Comparison of ENCODE assay signal across 19 cellular contexts in genomic region chr7:64101943-64102655, GRCh38. TPM values are rescaled to one million over a fixed set of nuclear protein-coding genes. Genes with fewer than 3 reads are reported as not detected.
DNase-seq lines count a peak whose midpoint lies in the region; ATAC-seq, FAIRE-seq and TF ChIP-seq lines count a peak whose summit lies in the region.
"Had no signal": no experiment of that assay in that cellular context is flagged by ENCODE, and none has a peak within 500 bp of the region (broad histone marks: within the 10 kb centered on the region; RNA-seq: fewer than 3 reads in every experiment).

No MANE protein-coding gene starts in this region.

- H3K4me3 Mint-ChIP-seq in type B pancreatic cell, result no peak overlapping the region
- H3K4me3 Mint-ChIP-seq: CD4-positive, alpha-beta memory T cell; GM23338 had no signal

- H2AFZ ChIP-seq in HepG2 (ENCODE audit: low read length), result no peak overlapping the region
- H2AFZ ChIP-seq: GM23338 had no signal

- H3K79me2 ChIP-seq in HepG2 (ENCODE audit: insufficient read depth, low read length), result no peaks in the 10 kb centered on the region

- ATAC-seq in esophagus mucosa (peak; percentile 35), HepG2 (no peak)
- ATAC-seq: A549, GM12878, GM23338 had no signal

- no peaks in the 10 kb centered on the region for H3K27me3 Mint-ChIP-seq in type B pancreatic cell
- H3K27me3 Mint-ChIP-seq: CD4-positive, alpha-beta memory T cell had no signal

- 87% methylated on average over 13 of the region's 13 CpGs for WGBS in sigmoid colon, 2 donors
- WGBS in HepG2 (ENCODE audit: low lambda C conversion rate), result 40% methylated on average over 1 of the region's 13 CpGs

- H4K20me1 ChIP-seq in HepG2 (ENCODE audit: insufficient read depth, low read length), result no peaks in the 10 kb centered on the region

- H3K4me1 ChIP-seq in sigmoid colon (no peaks in the 10 kb centered on the region), HepG2 (ENCODE audit: insufficient read depth, low read length) (no peaks in the 10 kb centered on the region)
- H3K4me1 ChIP-seq: A549, BE2C, HAP-1 had no signal

- no peak overlapping the region for H3K27ac ChIP-seq in sigmoid colon
- H3K27ac ChIP-seq in HepG2 (ENCODE audit: extremely low read length, insufficient read depth, low read length), result no peak overlapping the region
- H3K27ac ChIP-seq: A549, C4-2B had no signal

- H3K27me3 ChIP-seq in sigmoid colon (no peaks in the 10 kb centered on the region), HepG2 (ENCODE audit: control insufficient read depth in 1 of 2, insufficient read depth in 2 of 2, low read length in 2 of 2) (no peaks in the 10 kb centered on the region)
- H3K27me3 ChIP-seq: BE2C had no signal

- no peaks in the 10 kb centered on the region for H3K4me1 Mint-ChIP-seq in type B pancreatic cell (ENCODE audit: unreplicated experiment)
- H3K4me1 Mint-ChIP-seq: CD4-positive, alpha-beta memory T cell; GM23338 had no signal

- H3K9ac ChIP-seq in HepG2 (ENCODE audit: insufficient read depth, low read depth, low read length), result no peak overlapping the region

- H3K9me3 ChIP-seq in sigmoid colon, result peaks cover 10 to 40% (median 15%) of the 10 kb centered on the region in 4 donors
- H3K9me3 ChIP-seq in HepG2 (ENCODE audit: low read length), result peaks cover 20% of the 10 kb centered on the region; the same call in 1 of the 2 replicates
- H3K9me3 ChIP-seq: BE2C, HAP-1 had no signal

- H3K27ac Mint-ChIP-seq in type B pancreatic cell, result no peak overlapping the region
- H3K27ac Mint-ChIP-seq: CD4-positive, alpha-beta memory T cell; GM23338 had no signal

- no peak overlapping the region for H3K4me3 ChIP-seq in sigmoid colon
- H3K4me3 ChIP-seq in HepG2 (replicated peaks in 1 of 3; ENCODE audit: insufficient read depth in 1 of 3, low read depth in 2 of 3, low read length in 3 of 3), result no peak overlapping the region
- H3K4me3 ChIP-seq: A549, GM12878, GM23338, HAP-1 had no signal

- DNase-seq in brain pericyte (ENCODE audit: low read depth, low spot score), result peak; percentile 5
- peak; percentile 52 for DNase-seq in sigmoid colon
- peak; percentile 63 for DNase-seq in type B pancreatic cell (ENCODE audit: extremely low spot score, unreplicated experiment)
- DNase-seq in NCI-H2171 (lab: John Stamatoyannopoulos, UW), result no peak
- no peak for DNase-seq in NCI-H526 (lab: John Stamatoyannopoulos, UW)
- DNase-seq in HepG2 (ENCODE audit: low spot score), result no peak
- DNase-seq: BE2C; CD4-positive, alpha-beta memory T cell; DMS79 had no signal

- TF ChIP-seq CTCF in sigmoid colon (IDR thresholded peaks at IDR 0.05) (no peak), type B pancreatic cell (conservative IDR thresholded peaks at IDR 0.05) (no peak), HepG2 (CRISPR knock-in tag; IDR thresholded peaks at IDR 0.05) (no peak)

- CTCF ChIA-PET in HepG2 (lab: Yijun Ruan, JAX; ENCODE audit: low intra/inter-chr PET ratio, low total read pairs), result no interaction called here

- no peak for TF ChIP-seq RAD21 in HepG2 (CRISPR knock-in tag; IDR thresholded peaks at IDR 0.05)

- POLR2A ChIA-PET in HepG2 (lab: Yijun Ruan, JAX), result no interaction called here

- TF ChIP-seq EP300 in sigmoid colon (IDR thresholded peaks at IDR 0.05) (no peak), HepG2 (IDR thresholded peaks at IDR 0.05; ENCODE audit: low read depth in 2 of 2, low read length in 2 of 2) (no peak), HepG2 (CRISPR knock-in tag; IDR thresholded peaks at IDR 0.05; ENCODE audit: borderline replicate concordance) (no peak)

- in situ Hi-C loops in HepG2 (cut with HindIII; ENCODE audit: extremely low pct_ligation_motif_present, low pct_unique_long_range_greater_than_20kb), result no loop called here

- intact Hi-C loops in sigmoid colon (cut with DNase I) (no loop called here), HepG2 (cut with micrococcal nuclease; ENCODE audit: unreplicated experiment) (no loop called here)

- H3K36me3 ChIP-seq in sigmoid colon, result no peaks in the 10 kb centered on the region
- no peaks in the 10 kb centered on the region for H3K36me3 ChIP-seq in HepG2 (replicated peaks in 1 of 2; ENCODE audit: control insufficient read depth in 1 of 2, insufficient read depth in 2 of 2, low read length in 2 of 2)
- H3K36me3 ChIP-seq: BE2C, HAP-1 had no signal

- FAIRE-seq in HepG2 (lab: Jason Lieb, UNC), result no peak
- FAIRE-seq: A549, GM12878, GM18507 had no signal

- BruUV-seq in HepG2 (replicated peaks; lab: Mats Ljungman, UMichigan), result no TSS peak

- H3K9me3 Mint-ChIP-seq in type B pancreatic cell, result no peaks in the 10 kb centered on the region

- TF ChIP-seq POLR2A in sigmoid colon (IDR thresholded peaks at IDR 0.05) (no peak), HepG2 (IDR thresholded peaks at IDR 0.05; ENCODE audit: insufficient read depth in 1 of 2, low read depth in 2 of 2, low read length in 2 of 2) (no peak)

- H3K4me2 ChIP-seq in HepG2 (ENCODE audit: low read depth, low read length), result no peak overlapping the region
- H3K4me2 ChIP-seq: A549, GM23338 had no signal

- no peaks in the 10 kb centered on the region for H3K36me3 Mint-ChIP-seq in type B pancreatic cell
- H3K36me3 Mint-ChIP-seq: CD4-positive, alpha-beta memory T cell had no signal

TF ChIP-seq in HepG2, 621 proteins besides CTCF, POLR2A, EP300 and RAD21 (continues in another document):
- TF ChIP-seq HDAC1 (CRISPR knock-in tag; IDR thresholded peaks at IDR 0.05), result no peak
- no peak for TF ChIP-seq HDAC6 (IDR thresholded peaks at IDR 0.05; ENCODE audit: low read depth, low read length)
- TF ChIP-seq KMT2A (CRISPR knock-in tag; IDR thresholded peaks at IDR 0.05), result no peak
- TF ChIP-seq NRL (CRISPR knock-in tag; IDR thresholded peaks at IDR 0.05; ENCODE audit: borderline replicate concordance), result no peak
- no peak for TF ChIP-seq ZNF441 (CRISPR knock-in tag; IDR thresholded peaks at IDR 0.05; ENCODE audit: borderline replicate concordance)
- no peak for TF ChIP-seq NFKB2 (CRISPR knock-in tag; IDR thresholded peaks at IDR 0.05; ENCODE audit: borderline replicate concordance)
- TF ChIP-seq USF2 (IDR thresholded peaks at IDR 0.05; ENCODE audit: low read depth, low read length), result no peak
- no peak for TF ChIP-seq USF2 (CRISPR knock-in tag; IDR thresholded peaks at IDR 0.05; ENCODE audit: borderline replicate concordance)
- TF ChIP-seq FIP1L1 (IDR thresholded peaks at IDR 0.05; ENCODE audit: borderline replicate concordance, insufficient read depth, low read depth, low read length), result no peak
- no peak for TF ChIP-seq LCORL (IDR thresholded peaks at IDR 0.05)
- no peak for TF ChIP-seq LCORL (CRISPR knock-in tag; IDR thresholded peaks at IDR 0.05)
- TF ChIP-seq GLI4 (CRISPR knock-in tag; IDR thresholded peaks at IDR 0.05; ENCODE audit: borderline replicate concordance), result no peak
- TF ChIP-seq SRF (IDR thresholded peaks at IDR 0.05; ENCODE audit: low read depth, low read length), result no peak

RNA-seq across cellular contexts. Expression of gene ZNF727, which starts 56.9 kb away (rescaled TPM):
- total RNA-seq in esophagus mucosa, result 0.48 TPM
- 1 to 10 TPM; 1.8 to 8.6 (median 3.8) TPM for total RNA-seq in sigmoid colon
- polyA plus RNA-seq in sigmoid colon, result under 1 TPM in 2 of 3 donors, not detected in 1; 0.06 to 0.60 TPM
- not detected in 2 replicates for total RNA-seq in type B pancreatic cell (ENCODE audit: low replicate concordance)
- not detected in 2 replicates for total RNA-seq in HepG2 (2016; rRNA removed; fragmentation: Illumina TruSeq; extraction: Trizol)
- total RNA-seq in HepG2 (2016; cell fraction: cytosol; rRNA removed; fragmentation: Illumina TruSeq; extraction: Trizol; ENCODE audit: low read depth), result not detected in 2 replicates
- not detected in 2 replicates for total RNA-seq in HepG2 (2016; cell fraction: insoluble cytoplasmic fraction; rRNA removed; fragmentation: Illumina TruSeq; extraction: Trizol)
- not detected in 2 replicates for total RNA-seq in HepG2 (2016; cell fraction: membrane; rRNA removed; fragmentation: Illumina TruSeq; extraction: Trizol)
- not detected in 2 replicates for total RNA-seq in HepG2 (2016; cell fraction: nucleus; rRNA removed; fragmentation: Illumina TruSeq; extraction: Trizol)
- polyA plus RNA-seq in HepG2 (2011; rRNA removed), result not detected in 2 replicates
- polyA plus RNA-seq in HepG2 (2011; cell fraction: cytosol; rRNA removed), result not detected in 2 replicates
- polyA plus RNA-seq in HepG2 (2011; cell fraction: nucleus; rRNA removed), result not detected in 2 replicates
- polyA plus RNA-seq in HepG2 (2012), result not detected in 2 replicates
- polyA plus RNA-seq in HepG2 (2016; cell fraction: cytosol; fragmentation: Illumina TruSeq; extraction: Trizol; ENCODE audit: low read depth), result not detected in 2 replicates
- not detected in 2 replicates for polyA plus RNA-seq in HepG2 (2016; cell fraction: insoluble cytoplasmic fraction; fragmentation: Illumina TruSeq; extraction: Trizol; ENCODE audit: low read depth)
- polyA plus RNA-seq in HepG2 (2016; cell fraction: membrane; fragmentation: Illumina TruSeq; extraction: Trizol; ENCODE audit: low read depth), result not detected in 2 replicates
- polyA plus RNA-seq in HepG2 (2016; cell fraction: nucleus; fragmentation: Illumina TruSeq; extraction: Trizol; ENCODE audit: insufficient read depth, low read depth), result not detected in 2 replicates
- polyA minus RNA-seq in HepG2 (2011; rRNA and poly(A)+ RNA removed; ENCODE audit: low replicate concordance), result not detected in 2 replicates
- not detected in 2 replicates for polyA minus RNA-seq in HepG2 (2011; cell fraction: cytosol; rRNA and poly(A)+ RNA removed)
- not detected in 2 replicates for polyA minus RNA-seq in HepG2 (2011; cell fraction: nucleus; rRNA and poly(A)+ RNA removed)
- total RNA-seq: G401, GM12878, GM23338, HT-29 had no signal
- polyA plus RNA-seq: A549; AG04450; CD4-positive, alpha-beta memory T cell; GM12878; GM23338 had no signal

Comparison
In these comparisons a context has a peak if more than half of its experiments do, and no peak if none do; other contexts are left out.
1. DNase-seq: peak in brain pericyte (single experiment), sigmoid colon (single experiment) and type B pancreatic cell (single experiment); none in NCI-H2171 (single experiment), NCI-H526 (0 of 2) and HepG2 (single experiment).